ENCODE assay signal across 16 cellular contexts in genomic region chr11:115613986-115614625, GRCh38.
A peak's percentile ranks its signal among the peaks of the same experiment; 100 is the strongest.
DNase-seq lines count a peak whose midpoint lies in the region; TF ChIP-seq lines count a peak whose summit lies in the region.
"Had no signal": no experiment of that assay in that cellular context is flagged by ENCODE, and none has a peak within 500 bp of the region (broad histone marks: within the 10 kb centered on the region; RNA-seq: fewer than 3 reads in every experiment).

No MANE protein-coding gene starts in this region.

- H3K4me1 Mint-ChIP-seq in activated CD4-positive, alpha-beta memory T cell treated with anti-CD3 and anti-CD28 coated beads, Interleukin-2, amount 10 ng/mL, durations not matched to agents 7 days and 5 days: no peaks in the 10 kb centered on the region

- no peaks in the 10 kb centered on the region for H3K27me3 Mint-ChIP-seq in activated CD4-positive, alpha-beta memory T cell treated with anti-CD3 and anti-CD28 coated beads, Interleukin-2, amount 10 ng/mL, durations not matched to agents 7 days and 5 days
- H3K27me3 Mint-ChIP-seq: CD4-positive, alpha-beta T cell had no signal

- DNase-seq in AG20443 (ENCODE audit: low spot score) (peak; percentile 81), M059J (ENCODE audit: low read depth) (peak; percentile 88), brain microvascular endothelial cell (peak; percentile 53), kidney tubule cell (ENCODE audit: low spot score) (peak; percentile 91), HuH-7 (ENCODE audit: low spot score) (no peak), NCI-H526 (lab: John Stamatoyannopoulos, UW) (no peak)
- no peak for DNase-seq in stimulated activated CD4-positive, alpha-beta T cell treated with anti-CD3 and anti-CD28 coated beads, Interleukin-4, amount 100 ng/mL, for 24 hours
- DNase-seq in activated CD4-positive, alpha-beta memory T cell treated with anti-CD3 and anti-CD28 coated beads, Interleukin-2, amount 10 ng/mL, durations not matched to agents 7 days and 5 days: no peak
- DNase-seq: activated T-cell treated with anti-CD3 and anti-CD28 coated beads for 4 hours; CD4-positive, alpha-beta T cell; NCI-H187 treated with DMSO at 0.1 percent for 48 hours; WERI-Rb-1 had no signal

- peak; percentile 47 for TF ChIP-seq CTCF in brain microvascular endothelial cell (IDR thresholded peaks at IDR 0.05; ENCODE audit: low read depth, low read length, missing control alignments)

- in situ Hi-C loops in brain microvascular endothelial cell (cut with HindIII; ENCODE audit: low pct_ligation_motif_present, low sequenced_read_pairs): no loop called here

- no peaks in the 10 kb centered on the region for H3K9me3 Mint-ChIP-seq in activated CD4-positive, alpha-beta memory T cell treated with anti-CD3 and anti-CD28 coated beads, Interleukin-2, amount 10 ng/mL, durations not matched to agents 7 days and 5 days
- H3K9me3 Mint-ChIP-seq: mesothelial cell of epicardium had no signal

- H3K27me3 ChIP-seq in brain microvascular endothelial cell (replicated peaks): no peaks in the 10 kb centered on the region

- CTCF ChIA-PET in activated CD4-positive, alpha-beta memory T cell treated with anti-CD3 and anti-CD28 coated beads, Interleukin-2, amount 10 ng/mL, durations not matched to agents 7 days and 5 days (lab: Charles Lee): no interaction called here

- no peak overlapping the region for H3K4me3 ChIP-seq in brain microvascular endothelial cell (ENCODE audit: low read depth, low read length)
- H3K4me3 ChIP-seq: adrenal gland, K562 had no signal

- H3K27ac Mint-ChIP-seq in activated CD4-positive, alpha-beta memory T cell treated with anti-CD3 and anti-CD28 coated beads, Interleukin-2, amount 10 ng/mL, durations not matched to agents 7 days and 5 days: no peak overlapping the region
- H3K27ac Mint-ChIP-seq: CD4-positive, alpha-beta T cell; mesothelial cell of epicardium had no signal

- no peak overlapping the region for H3K27ac ChIP-seq in brain microvascular endothelial cell
- H3K27ac ChIP-seq: adrenal gland, parathyroid adenoma, WERI-Rb-1 had no signal

- no peaks in the 10 kb centered on the region for H3K36me3 Mint-ChIP-seq in activated CD4-positive, alpha-beta memory T cell treated with anti-CD3 and anti-CD28 coated beads, Interleukin-2, amount 10 ng/mL, durations not matched to agents 7 days and 5 days (ENCODE audit: low read depth)
- H3K36me3 Mint-ChIP-seq: mesothelial cell of epicardium had no signal

- no peaks in the 10 kb centered on the region for H3K36me3 ChIP-seq in brain microvascular endothelial cell (replicated peaks)
- H3K36me3 ChIP-seq: adrenal gland, WERI-Rb-1 had no signal

- no peak overlapping the region for H3K4me3 Mint-ChIP-seq in activated CD4-positive, alpha-beta memory T cell treated with anti-CD3 and anti-CD28 coated beads, Interleukin-2, amount 10 ng/mL, durations not matched to agents 7 days and 5 days
- H3K4me3 Mint-ChIP-seq: CD4-positive, alpha-beta T cell; mesothelial cell of epicardium had no signal

- POLR2A ChIA-PET in activated CD4-positive, alpha-beta memory T cell treated with anti-CD3 and anti-CD28 coated beads, Interleukin-2, amount 10 ng/mL, durations not matched to agents 7 days and 5 days (lab: Charles Lee): no interaction called here

Comparison
In these comparisons a context has a peak if more than half of its experiments do, and no peak if none do; other contexts are left out.
1. DNase-seq: peak in AG20443 (single experiment), M059J (single experiment), brain microvascular endothelial cell (single experiment) and kidney tubule cell (single experiment); none in stimulated activated CD4-positive, alpha-beta T cell treated with anti-CD3 and anti-CD28 coated beads, Interleukin-4, amount 100 ng/mL, for 24 hours (single experiment), HuH-7 (single experiment), activated CD4-positive, alpha-beta memory T cell treated with anti-CD3 and anti-CD28 coated beads, Interleukin-2, amount 10 ng/mL, durations not matched to agents 7 days and 5 days (single experiment) and NCI-H526 (0 of 2).